ENCODE assay signal across 1 cellular context in genomic region chr15:40279437-40280141, GRCh38.
A peak's percentile ranks its signal among the peaks of the same experiment; 100 is the strongest.
TF ChIP-seq lines count a peak whose summit lies in the region.

No MANE protein-coding gene starts in this region.

TF ChIP-seq in HepG2, 621 proteins besides CTCF, POLR2A, EP300 and RAD21 (continues in another document):
- TF ChIP-seq ZNF777 (CRISPR knock-in tag; IDR thresholded peaks at IDR 0.05) (no peak), ZNF431 (CRISPR knock-in tag; IDR thresholded peaks at IDR 0.05; ENCODE audit: borderline replicate concordance, low read depth) (no peak), HINFP (CRISPR knock-in tag; IDR thresholded peaks at IDR 0.05; ENCODE audit: low read depth) (peak; percentile 26; the same call in 1 of the 2 replicates), BCL6 (CRISPR knock-in tag; IDR thresholded peaks at IDR 0.05) (0 out of 2 replicates have a peak, but pooled peaks have one; percentile 12), ZNF556 (CRISPR knock-in tag; IDR thresholded peaks at IDR 0.05; ENCODE audit: borderline replicate concordance) (0 out of 2 replicates have a peak, but pooled peaks have one; percentile 37), GTF3A (CRISPR knock-in tag; conservative IDR thresholded peaks at IDR 0.05) (0 out of 2 replicates have a peak, but pooled peaks have one; percentile 49), PHF8 (CRISPR knock-in tag; IDR thresholded peaks at IDR 0.05) (peak; percentile 14; the same call in 1 of the 2 replicates), CBX5 (CRISPR knock-in tag; IDR thresholded peaks at IDR 0.05; ENCODE audit: borderline replicate concordance) (0 out of 2 replicates have a peak, but pooled peaks have one; percentile 18), SAP130 (CRISPR knock-in tag; IDR thresholded peaks at IDR 0.05; ENCODE audit: low read depth) (peak; percentile 29; the same call in 1 of the 2 replicates), PAF1 (CRISPR knock-in tag; IDR thresholded peaks at IDR 0.05) (no peak), ZNF160 (CRISPR knock-in tag; IDR thresholded peaks at IDR 0.05) (no peak), PATZ1 (CRISPR knock-in tag; IDR thresholded peaks at IDR 0.05) (peak; percentile 34; the same call in 1 of the 2 replicates), HMGXB3 (CRISPR knock-in tag; IDR thresholded peaks at IDR 0.05; ENCODE audit: borderline replicate concordance) (0 out of 2 replicates have a peak, but pooled peaks have one; percentile 35), ZFY (CRISPR knock-in tag; IDR thresholded peaks at IDR 0.05) (peak; percentile 60), ZSCAN25 (CRISPR knock-in tag; IDR thresholded peaks at IDR 0.05) (peak; percentile 51; the same call in 1 of the 2 replicates), RARA (CRISPR knock-in tag; IDR thresholded peaks at IDR 0.05) (peak; percentile 46), KDM5B (CRISPR knock-in tag; IDR thresholded peaks at IDR 0.05; ENCODE audit: borderline replicate concordance) (peak; percentile 58; the same call in 1 of the 2 replicates), ZEB1 (IDR thresholded peaks at IDR 0.05; ENCODE audit: insufficient replicate concordance, low read depth) (peak; percentile 63), YY1 (IDR thresholded peaks at IDR 0.05; ENCODE audit: insufficient read depth, insufficient replicate concordance, low read depth, low read length) (peak; percentile 50), THAP9 (CRISPR knock-in tag; IDR thresholded peaks at IDR 0.05; ENCODE audit: borderline replicate concordance) (peak; percentile 45; the same call in 1 of the 2 replicates)
- TF ChIP-seq, protein P1, sequence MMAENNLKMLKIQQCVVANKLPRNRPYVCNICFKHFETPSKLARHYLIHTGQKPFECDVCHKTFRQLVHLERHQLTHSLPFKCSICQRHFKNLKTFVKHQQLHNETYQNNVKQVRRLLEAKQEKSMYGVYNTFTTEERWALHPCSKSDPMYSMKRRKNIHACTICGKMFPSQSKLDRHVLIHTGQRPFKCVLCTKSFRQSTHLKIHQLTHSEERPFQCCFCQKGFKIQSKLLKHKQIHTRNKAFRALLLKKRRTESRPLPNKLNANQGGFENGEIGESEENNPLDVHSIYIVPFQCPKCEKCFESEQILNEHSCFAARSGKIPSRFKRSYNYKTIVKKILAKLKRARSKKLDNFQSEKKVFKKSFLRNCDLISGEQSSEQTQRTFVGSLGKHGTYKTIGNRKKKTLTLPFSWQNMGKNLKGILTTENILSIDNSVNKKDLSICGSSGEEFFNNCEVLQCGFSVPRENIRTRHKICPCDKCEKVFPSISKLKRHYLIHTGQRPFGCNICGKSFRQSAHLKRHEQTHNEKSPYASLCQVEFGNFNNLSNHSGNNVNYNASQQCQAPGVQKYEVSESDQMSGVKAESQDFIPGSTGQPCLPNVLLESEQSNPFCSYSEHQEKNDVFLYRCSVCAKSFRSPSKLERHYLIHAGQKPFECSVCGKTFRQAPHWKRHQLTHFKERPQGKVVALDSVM (CRISPR knock-in tag; IDR thresholded peaks at IDR 0.05): no peak
- TF ChIP-seq, protein P2, sequence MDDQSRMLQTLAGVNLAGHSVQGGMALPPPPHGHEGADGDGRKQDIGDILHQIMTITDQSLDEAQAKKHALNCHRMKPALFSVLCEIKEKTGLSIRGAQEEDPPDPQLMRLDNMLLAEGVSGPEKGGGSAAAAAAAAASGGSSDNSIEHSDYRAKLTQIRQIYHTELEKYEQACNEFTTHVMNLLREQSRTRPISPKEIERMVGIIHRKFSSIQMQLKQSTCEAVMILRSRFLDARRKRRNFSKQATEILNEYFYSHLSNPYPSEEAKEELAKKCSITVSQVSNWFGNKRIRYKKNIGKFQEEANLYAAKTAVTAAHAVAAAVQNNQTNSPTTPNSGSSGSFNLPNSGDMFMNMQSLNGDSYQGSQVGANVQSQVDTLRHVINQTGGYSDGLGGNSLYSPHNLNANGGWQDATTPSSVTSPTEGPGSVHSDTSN (CRISPR knock-in tag; IDR thresholded peaks at IDR 0.05; ENCODE audit: borderline replicate concordance): no peak
- TF ChIP-seq, protein P3, sequence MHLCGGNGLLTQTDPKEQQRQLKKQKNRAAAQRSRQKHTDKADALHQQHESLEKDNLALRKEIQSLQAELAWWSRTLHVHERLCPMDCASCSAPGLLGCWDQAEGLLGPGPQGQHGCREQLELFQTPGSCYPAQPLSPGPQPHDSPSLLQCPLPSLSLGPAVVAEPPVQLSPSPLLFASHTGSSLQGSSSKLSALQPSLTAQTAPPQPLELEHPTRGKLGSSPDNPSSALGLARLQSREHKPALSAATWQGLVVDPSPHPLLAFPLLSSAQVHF (CRISPR knock-in tag; IDR thresholded peaks at IDR 0.05): no peak
- TF ChIP-seq, protein P4, sequence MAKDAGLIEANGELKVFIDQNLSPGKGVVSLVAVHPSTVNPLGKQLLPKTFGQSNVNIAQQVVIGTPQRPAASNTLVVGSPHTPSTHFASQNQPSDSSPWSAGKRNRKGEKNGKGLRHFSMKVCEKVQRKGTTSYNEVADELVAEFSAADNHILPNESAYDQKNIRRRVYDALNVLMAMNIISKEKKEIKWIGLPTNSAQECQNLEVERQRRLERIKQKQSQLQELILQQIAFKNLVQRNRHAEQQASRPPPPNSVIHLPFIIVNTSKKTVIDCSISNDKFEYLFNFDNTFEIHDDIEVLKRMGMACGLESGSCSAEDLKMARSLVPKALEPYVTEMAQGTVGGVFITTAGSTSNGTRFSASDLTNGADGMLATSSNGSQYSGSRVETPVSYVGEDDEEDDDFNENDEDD (CRISPR knock-in tag; IDR thresholded peaks at IDR 0.05; ENCODE audit: borderline replicate concordance): peak; percentile 37; the same call in 1 of the 2 replicates
- TF ChIP-seq, protein P5, sequence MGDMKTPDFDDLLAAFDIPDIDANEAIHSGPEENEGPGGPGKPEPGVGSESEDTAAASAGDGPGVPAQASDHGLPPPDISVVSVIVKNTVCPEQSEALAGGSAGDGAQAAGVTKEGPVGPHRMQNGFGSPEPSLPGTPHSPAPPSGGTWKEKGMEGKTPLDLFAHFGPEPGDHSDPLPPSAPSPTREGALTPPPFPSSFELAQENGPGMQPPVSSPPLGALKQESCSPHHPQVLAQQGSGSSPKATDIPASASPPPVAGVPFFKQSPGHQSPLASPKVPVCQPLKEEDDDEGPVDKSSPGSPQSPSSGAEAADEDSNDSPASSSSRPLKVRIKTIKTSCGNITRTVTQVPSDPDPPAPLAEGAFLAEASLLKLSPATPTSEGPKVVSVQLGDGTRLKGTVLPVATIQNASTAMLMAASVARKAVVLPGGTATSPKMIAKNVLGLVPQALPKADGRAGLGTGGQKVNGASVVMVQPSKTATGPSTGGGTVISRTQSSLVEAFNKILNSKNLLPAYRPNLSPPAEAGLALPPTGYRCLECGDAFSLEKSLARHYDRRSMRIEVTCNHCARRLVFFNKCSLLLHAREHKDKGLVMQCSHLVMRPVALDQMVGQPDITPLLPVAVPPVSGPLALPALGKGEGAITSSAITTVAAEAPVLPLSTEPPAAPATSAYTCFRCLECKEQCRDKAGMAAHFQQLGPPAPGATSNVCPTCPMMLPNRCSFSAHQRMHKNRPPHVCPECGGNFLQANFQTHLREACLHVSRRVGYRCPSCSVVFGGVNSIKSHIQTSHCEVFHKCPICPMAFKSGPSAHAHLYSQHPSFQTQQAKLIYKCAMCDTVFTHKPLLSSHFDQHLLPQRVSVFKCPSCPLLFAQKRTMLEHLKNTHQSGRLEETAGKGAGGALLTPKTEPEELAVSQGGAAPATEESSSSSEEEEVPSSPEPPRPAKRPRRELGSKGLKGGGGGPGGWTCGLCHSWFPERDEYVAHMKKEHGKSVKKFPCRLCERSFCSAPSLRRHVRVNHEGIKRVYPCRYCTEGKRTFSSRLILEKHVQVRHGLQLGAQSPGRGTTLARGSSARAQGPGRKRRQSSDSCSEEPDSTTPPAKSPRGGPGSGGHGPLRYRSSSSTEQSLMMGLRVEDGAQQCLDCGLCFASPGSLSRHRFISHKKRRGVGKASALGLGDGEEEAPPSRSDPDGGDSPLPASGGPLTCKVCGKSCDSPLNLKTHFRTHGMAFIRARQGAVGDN (CRISPR knock-in tag; IDR thresholded peaks at IDR 0.05): peak; percentile 83
- TF ChIP-seq, protein P6, sequence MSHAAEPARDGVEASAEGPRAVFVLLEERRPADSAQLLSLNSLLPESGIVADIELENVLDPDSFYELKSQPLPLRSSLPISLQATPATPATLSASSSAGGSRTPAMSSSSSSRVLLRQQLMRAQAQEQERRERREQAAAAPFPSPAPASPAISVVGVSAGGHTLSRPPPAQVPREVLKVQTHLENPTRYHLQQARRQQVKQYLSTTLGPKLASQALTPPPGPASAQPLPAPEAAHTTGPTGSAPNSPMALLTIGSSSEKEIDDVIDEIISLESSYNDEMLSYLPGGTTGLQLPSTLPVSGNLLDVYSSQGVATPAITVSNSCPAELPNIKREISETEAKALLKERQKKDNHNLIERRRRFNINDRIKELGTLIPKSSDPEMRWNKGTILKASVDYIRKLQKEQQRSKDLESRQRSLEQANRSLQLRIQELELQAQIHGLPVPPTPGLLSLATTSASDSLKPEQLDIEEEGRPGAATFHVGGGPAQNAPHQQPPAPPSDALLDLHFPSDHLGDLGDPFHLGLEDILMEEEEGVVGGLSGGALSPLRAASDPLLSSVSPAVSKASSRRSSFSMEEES (CRISPR knock-in tag; IDR thresholded peaks at IDR 0.05): no peak
